In genomic region chr12:85948340-85948739, GRCh38 we compare ENCODE assay signal across 22 cellular contexts.
DNase-seq lines count a peak whose midpoint lies in the region; ATAC-seq, FAIRE-seq and TF ChIP-seq lines count a peak whose summit lies in the region.
"Had no signal": no experiment of that assay in that cellular context is flagged by ENCODE, and none has a peak within 500 bp of the region (broad histone marks: within the 10 kb centered on the region; RNA-seq: fewer than 3 reads in every experiment).

No MANE protein-coding gene starts in this region.

- H2BK15ac ChIP-seq in H1 (ENCODE audit: low read length) = no peak overlapping the region

- H2BK12ac ChIP-seq in H1 (ENCODE audit: low read depth, low read length) = 0 out of 2 replicates have a peak overlapping the region, but pooled peaks have one; percentile 84

- H4K8ac ChIP-seq in H1 (ENCODE audit: extremely low read depth, insufficient read depth, low read length) = no peak overlapping the region; the same call in 1 of the 2 replicates

- H2AFZ ChIP-seq in H1 (ENCODE audit: low read length) = no peak overlapping the region
- H2AFZ ChIP-seq: GM23248 had no signal

- no peaks in the 10 kb centered on the region for H4K20me1 ChIP-seq in H1 (replicated peaks in 1 of 2; ENCODE audit: control insufficient read depth in 1 of 2, insufficient read depth in 2 of 2, low read length in 2 of 2)
- H4K20me1 ChIP-seq: BLaER1 treated with 17β-estradiol and CSF1 and Interleukin-3, amounts not matched to agents 10 nM and 100 nM had no signal

- H3K14ac ChIP-seq in H1 (ENCODE audit: insufficient read length) = no peak overlapping the region

- CTCF ChIA-PET in H1 (lab: Charles Lee; ENCODE audit: partially characterized antibody) = interaction anchor here (0.6 to 10.0 kb wide), 7 partner anchors 19 to 524 kb away, joined by 3 to 130 read pairs (median 4); no protein-coding TSS in a partner anchor

- peak overlapping the region in 1 of 2 experiments; percentile 71; a peak in 3 of 4 replicates for H3K4me2 ChIP-seq in H1 (ENCODE audit: insufficient read depth in 1 of 2, low read depth in 2 of 2, low read length in 2 of 2)

- H4K91ac ChIP-seq in H1 (replicated peaks; ENCODE audit: insufficient read length, low read length) = peak overlapping the region; percentile 100

- H4K5ac ChIP-seq in H1 (ENCODE audit: insufficient read length, low read depth, low read length) = peak overlapping the region; percentile 23

- H2BK120ac ChIP-seq in H1 (replicated peaks; ENCODE audit: low read depth, low read length) = peak overlapping the region; percentile 100

- 92% methylated on average over 1 of the region's 1 CpG for WGBS in HUES64
- WGBS in H1 (ENCODE audit: extremely low coverage in 1 of 2, insufficient coverage in 1 of 2, insufficient read length in 1 of 2, insufficient replicate concordance in 2 of 2, low coverage in 1 of 2, low lambda C conversion rate in 2 of 2, missing lambda C conversion rate in 1 of 2), 2 experiments = 73% methylated on average over 1 of the region's 1 CpG; no CpG with 5 or more reads in 1 of the 2 experiments

- DNase-seq in H1 (ENCODE audit: low read depth in 1 of 2, low spot score in 2 of 2) (no peak), NCI-H1930 (lab: John Stamatoyannopoulos, UW) (no peak), LoVo (ENCODE audit: low spot score) (no peak), COR-L47 (lab: John Stamatoyannopoulos, UW) (no peak)
- DNase-seq: DMS153, GM23248, NCI-H1092 treated with DMSO at 0.1 percent for 48 hours, NCI-H146, NCI-H2029 treated with DMSO at 0.1 percent for 48 hours, NCI-H226, NCI-H524, NCI-H774 had no signal

- H3K79me1 ChIP-seq in H1 (ENCODE audit: low read depth, low read length) = no peaks in the 10 kb centered on the region

- H3K9ac ChIP-seq in HUES64 (ENCODE audit: low read depth, low read length) (peak overlapping the region; percentile 69), H1 (replicated peaks in 1 of 4; ENCODE audit: extremely low read depth in 1 of 4, low read depth in 3 of 4, low read length in 3 of 4) (no peak overlapping the region), iPS-20b (ENCODE audit: low read depth, low read length) (peak overlapping the region; percentile 69; the same call in 1 of the 2 replicates)
- H3K9ac ChIP-seq: BLaER1 treated with 17β-estradiol and CSF1 and Interleukin-3, amounts not matched to agents 10 nM and 100 nM; GM23248 had no signal

- no peaks in the 10 kb centered on the region for H3K23me2 ChIP-seq in H1 (ENCODE audit: low read depth, low read length)

- peak overlapping the region; percentile 100 for H2BK5ac ChIP-seq in H1 (ENCODE audit: low read depth, low read length)

- peak overlapping the region; percentile 94 for H3K18ac ChIP-seq in H1 (ENCODE audit: extremely low read depth, low read length)

- peaks cover 68% of the 10 kb centered on the region for H3K4me1 ChIP-seq in HUES64 (ENCODE audit: insufficient read depth, low read length)
- peaks cover 2 to 21% (median 12%) of the 10 kb centered on the region in 4 experiments; a peak in 5 of 7 replicates for H3K4me1 ChIP-seq in H1 (replicated peaks in 1 of 4; ENCODE audit: control insufficient read depth in 3 of 4, insufficient read depth in 4 of 4, low read length in 3 of 4)
- H3K4me1 ChIP-seq in iPS-20b (ENCODE audit: insufficient read depth, low read length) = peaks cover 25% of the 10 kb centered on the region

- H3K27me3 ChIP-seq in HUES64 (ENCODE audit: insufficient read depth, low read length) (no peaks in the 10 kb centered on the region), H1 (replicated peaks in 1 of 4; ENCODE audit: control insufficient read depth in 3 of 4, extremely low read depth in 1 of 4, insufficient read depth in 3 of 4, low read length in 3 of 4) (peaks cover 0 to 1% (median 0%) of the 10 kb centered on the region in 4 experiments; a peak in 1 of 7 replicates), iPS-20b (ENCODE audit: insufficient read depth, low read length) (no peaks in the 10 kb centered on the region)
- H3K27me3 ChIP-seq: BLaER1 treated with 17β-estradiol and CSF1 and Interleukin-3, amounts not matched to agents 10 nM and 100 nM had no signal

- H3K23ac ChIP-seq in H1 (ENCODE audit: insufficient read length) = no peak overlapping the region

- TF ChIP-seq EP300 in H1 (IDR thresholded peaks at IDR 0.05; ENCODE audit: borderline replicate concordance in 1 of 2, low read depth in 2 of 2, low read length in 2 of 2) = no peak

- no peak for FAIRE-seq in H1 (lab: Jason Lieb, UNC)
- FAIRE-seq: G401.6, GM12892, K562 had no signal

- no peak overlapping the region for H3K4me3 ChIP-seq in HUES64 (ENCODE audit: low read length)
- H3K4me3 ChIP-seq in H1 (ENCODE audit: extremely low read depth in 1 of 4, insufficient read depth in 2 of 4, low read depth in 3 of 4, low read length in 4 of 4) = no peak overlapping the region
- no peak overlapping the region for H3K4me3 ChIP-seq in iPS-20b (ENCODE audit: low read length)
- H3K4me3 ChIP-seq: BLaER1 treated with 17β-estradiol and CSF1 and Interleukin-3, amounts not matched to agents 10 nM and 100 nM; GM23248; K562 had no signal

- no peak for TF ChIP-seq RAD21 in H1 (IDR thresholded peaks at IDR 0.05 in 1 of 2, conservative IDR thresholded peaks at IDR 0.05 in 1 of 2; ENCODE audit: low read depth in 2 of 2, low read length in 2 of 2)

- H3K36me3 ChIP-seq in HUES64 (ENCODE audit: insufficient read depth, low read length) (no peaks in the 10 kb centered on the region), H1 (ENCODE audit: control insufficient read depth in 2 of 4, insufficient read depth in 4 of 4, low read length in 3 of 4) (peaks cover 0 to 4% (median 0%) of the 10 kb centered on the region in 4 experiments; a peak in 2 of 8 replicates), iPS-20b (ENCODE audit: insufficient read depth, low read depth, low read length) (peaks cover 8% of the 10 kb centered on the region; the same call in 1 of the 2 replicates)
- H3K36me3 ChIP-seq: BLaER1 treated with 17β-estradiol and CSF1 and Interleukin-3, amounts not matched to agents 10 nM and 100 nM had no signal

- H3K27ac ChIP-seq in HUES64 (ENCODE audit: low read depth, low read length) = peak overlapping the region; percentile 93
- no peak overlapping the region; the same call in 1 of the 2 replicates for H3K27ac ChIP-seq in H1 (ENCODE audit: low read depth, low read length)
- H3K27ac ChIP-seq in iPS-20b (ENCODE audit: low read length) = peak overlapping the region; percentile 43
- H3K27ac ChIP-seq: BLaER1 treated with 17β-estradiol and CSF1 and Interleukin-3, amounts not matched to agents 10 nM and 100 nM; GM23248 had no signal

- H3K9me3 ChIP-seq in HUES64 (ENCODE audit: insufficient read depth, low read depth, low read length) = peaks cover 10% of the 10 kb centered on the region; the same call in 1 of the 2 replicates
- H3K9me3 ChIP-seq in H1 (ENCODE audit: insufficient read depth in 2 of 2, low read depth in 1 of 2, low read length in 1 of 2) = peaks cover 0 to 5% of the 10 kb centered on the region in 2 experiments; a peak in 1 of 4 replicates
- H3K9me3 ChIP-seq in iPS-20b (ENCODE audit: insufficient read depth, low read depth, low read length) = 0 out of 2 replicates have a peak, but pooled peaks cover 9% of the 10 kb centered on the region

- H3K56ac ChIP-seq in H1 (replicated peaks; ENCODE audit: insufficient read length, low read depth, low read length) = peak overlapping the region; percentile 20

- peak overlapping the region; percentile 96; the same call in 1 of the 2 replicates for H2BK20ac ChIP-seq in H1 (ENCODE audit: low read length)

- peak overlapping the region; percentile 100 for H3K4ac ChIP-seq in H1 (replicated peaks; ENCODE audit: insufficient read length, low read depth, low read length)

- no peak for TF ChIP-seq CTCF in H1 (IDR thresholded peaks at IDR 0.05; ENCODE audit: control extremely low read depth in 1 of 3, insufficient read depth in 1 of 3, low read depth in 1 of 3, low read length in 3 of 3)

- ATAC-seq in esophagus mucosa = no peak
- ATAC-seq: HCT116, K562, Panc1, SK-N-SH treated with all-trans-retinoic acid at 6 μM for 48 hours had no signal

- TF ChIP-seq POLR2A in H1 (IDR thresholded peaks at IDR 0.05; ENCODE audit: control extremely low read depth in 1 of 2, low read depth in 2 of 2, low read length in 2 of 2) = no peak

- no peaks in the 10 kb centered on the region for H3K79me2 ChIP-seq in H1 (ENCODE audit: control insufficient read depth in 1 of 2, insufficient read depth in 2 of 2, low read length in 2 of 2)

- POLR2A ChIA-PET in H1 (lab: Charles Lee; ENCODE audit: partially characterized antibody) = interaction anchor here (0.5 to 0.6 kb wide), 2 partner anchors 8 to 190 kb away, joined by 3 read pairs; no protein-coding TSS in a partner anchor

- 0 out of 2 replicates have a peak overlapping the region, but pooled peaks have one; percentile 56 for H2AK5ac ChIP-seq in H1 (ENCODE audit: low read depth, low read length)

TF ChIP-seq in H1, 55 proteins besides CTCF, POLR2A, EP300 and RAD21:
- no peak for TF ChIP-seq KDM1A (IDR thresholded peaks at IDR 0.05; ENCODE audit: borderline replicate concordance, low read length)
- TF ChIP-seq BCL11A (IDR thresholded peaks at IDR 0.05; ENCODE audit: low read depth in 2 of 2, low read length in 2 of 2) = no peak
- no peak for TF ChIP-seq JUN (IDR thresholded peaks at IDR 0.05; ENCODE audit: low read depth, low read length)
- no peak for TF ChIP-seq CTBP2 (IDR thresholded peaks at IDR 0.05; ENCODE audit: borderline replicate concordance, insufficient read depth, insufficient read length, low read length)
- TF ChIP-seq TAF1 (IDR thresholded peaks at IDR 0.05; ENCODE audit: low read depth, low read length) = no peak
- no peak for TF ChIP-seq SIX5 (IDR thresholded peaks at IDR 0.05; ENCODE audit: low read depth, low read length)
- no peak for TF ChIP-seq ZNF274 (IDR thresholded peaks at IDR 0.05; ENCODE audit: borderline replicate concordance, extremely low read depth, low read length)
- TF ChIP-seq TAF7 (optimal IDR thresholded peaks at IDR 0.05; ENCODE audit: borderline replicate concordance, low read depth, low read length) = no peak
- TF ChIP-seq TCF12 (IDR thresholded peaks at IDR 0.05; ENCODE audit: low read depth, low read length) = no peak
- TF ChIP-seq TBP (IDR thresholded peaks at IDR 0.05; ENCODE audit: low read depth, low read length) = no peak
- TF ChIP-seq BRCA1 (IDR thresholded peaks at IDR 0.05; ENCODE audit: low read depth, low read length) = no peak
- TF ChIP-seq FOSL1 (IDR thresholded peaks at IDR 0.05; ENCODE audit: insufficient read depth, low read depth, low read length) = no peak
- TF ChIP-seq SIRT6 (IDR thresholded peaks at IDR 0.05; ENCODE audit: low read length) = no peak
- TF ChIP-seq KDM4A (IDR thresholded peaks at IDR 0.05; ENCODE audit: low read depth, low read length, severe bottlenecking) = no peak
- TF ChIP-seq CHD2 (IDR thresholded peaks at IDR 0.05; ENCODE audit: low read length) = no peak
- TF ChIP-seq MAFK (IDR thresholded peaks at IDR 0.05; ENCODE audit: low read depth, low read length) = no peak
- TF ChIP-seq KDM5A (IDR thresholded peaks at IDR 0.05; ENCODE audit: low read length) = no peak

Comparison
In these comparisons a context has a peak if more than half of its experiments do, and no peak if none do; other contexts are left out.
1. H3K9ac ChIP-seq: peak in HUES64 (single experiment) and iPS-20b (single experiment); none in H1 (0 of 4).